ENCODE assay signal across 1 cellular context in the genomic region with DNA sequence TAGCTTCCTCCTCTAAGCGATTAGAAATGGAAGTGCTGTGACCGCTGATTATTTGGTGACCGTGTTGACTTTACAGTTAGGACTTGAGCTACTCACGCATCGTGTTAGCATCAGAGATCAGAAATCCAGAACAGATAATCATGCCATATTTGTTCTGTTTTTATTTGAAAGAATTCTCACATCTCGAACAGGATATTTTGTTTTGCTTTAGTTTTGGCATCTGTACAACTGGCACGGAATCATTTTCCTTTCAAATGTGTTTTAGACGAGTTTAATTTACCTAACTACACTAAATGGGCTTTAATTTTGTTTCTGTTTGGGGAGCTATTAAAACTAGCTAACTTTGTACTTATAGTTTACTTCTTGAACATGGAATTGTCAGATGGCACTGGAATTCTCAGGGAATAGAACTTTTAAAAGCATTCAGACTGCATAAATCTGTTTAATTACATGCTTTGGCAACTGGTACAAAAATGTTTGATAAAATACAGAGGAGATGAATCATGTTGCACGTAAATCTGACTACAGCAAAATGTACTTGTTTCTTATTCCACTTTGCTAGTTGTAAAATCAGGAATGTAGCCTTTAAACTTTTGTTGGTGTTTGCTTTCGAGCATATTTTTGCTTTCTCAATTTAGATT.
A peak's percentile ranks its signal among the peaks of the same experiment; 100 is the strongest.
TF ChIP-seq lines count a peak whose summit lies in the region.

No MANE protein-coding gene starts in this region.

TF ChIP-seq in HepG2, 621 proteins besides CTCF, POLR2A, EP300 and RAD21 (continued from another document and continues in another):
- TF ChIP-seq HINFP (CRISPR knock-in tag; IDR thresholded peaks at IDR 0.05; ENCODE audit: low read depth) (0 out of 2 replicates have a peak, but pooled peaks have one; percentile 1), ZNF333 (CRISPR knock-in tag; IDR thresholded peaks at IDR 0.05; ENCODE audit: borderline replicate concordance) (no peak), ZNF780A (CRISPR knock-in tag; IDR thresholded peaks at IDR 0.05) (no peak), ZNF776 (CRISPR knock-in tag; IDR thresholded peaks at IDR 0.05) (no peak), NCOA1 (CRISPR knock-in tag; IDR thresholded peaks at IDR 0.05) (no peak), ZFP1 (CRISPR knock-in tag; IDR thresholded peaks at IDR 0.05) (no peak), TAF15 (IDR thresholded peaks at IDR 0.05; ENCODE audit: low read depth, low read length, poor library complexity, severe bottlenecking) (no peak), ZNF572 (CRISPR knock-in tag; IDR thresholded peaks at IDR 0.05) (no peak), NFKBIZ (CRISPR knock-in tag; IDR thresholded peaks at IDR 0.05) (no peak), GABPA (IDR thresholded peaks at IDR 0.05; ENCODE audit: low read depth, low read length) (no peak; the same call in 1 of the 2 replicates), GABPA (CRISPR knock-in tag; IDR thresholded peaks at IDR 0.05; ENCODE audit: low read depth) (peak; percentile 2; the same call in 1 of the 2 replicates), ARID2 (CRISPR knock-in tag; IDR thresholded peaks at IDR 0.05; ENCODE audit: borderline replicate concordance) (no peak), MYNN (CRISPR knock-in tag; IDR thresholded peaks at IDR 0.05; ENCODE audit: low read depth) (no peak), CHCHD3 (CRISPR knock-in tag; IDR thresholded peaks at IDR 0.05) (no peak), ZNF24 (IDR thresholded peaks at IDR 0.05) (0 out of 2 replicates have a peak, but pooled peaks have one; percentile 7), RBM22 (optimal IDR thresholded peaks at IDR 0.05; ENCODE audit: low read length) (no peak), FOXP4 (CRISPR knock-in tag; IDR thresholded peaks at IDR 0.05) (no peak), U2AF1 (optimal IDR thresholded peaks at IDR 0.05; ENCODE audit: low read depth, low read length) (no peak), SIN3A (IDR thresholded peaks at IDR 0.05; ENCODE audit: borderline replicate concordance, low read depth, low read length) (0 out of 2 replicates have a peak, but pooled peaks have one; percentile 60), IRF2 (CRISPR knock-in tag; IDR thresholded peaks at IDR 0.05) (0 out of 2 replicates have a peak, but pooled peaks have one; percentile 1), MZF1 (CRISPR knock-in tag; IDR thresholded peaks at IDR 0.05; ENCODE audit: borderline replicate concordance) (no peak), SMC3 (IDR thresholded peaks at IDR 0.05; ENCODE audit: low read length) (no peak), ZNF644 (CRISPR knock-in tag; IDR thresholded peaks at IDR 0.05; ENCODE audit: low read depth) (no peak), FOXP1 (IDR thresholded peaks at IDR 0.05) (no peak), FOXP1 (CRISPR knock-in tag; IDR thresholded peaks at IDR 0.05) (0 out of 2 replicates have a peak, but pooled peaks have one; percentile 5), ZNF556 (CRISPR knock-in tag; IDR thresholded peaks at IDR 0.05; ENCODE audit: borderline replicate concordance) (no peak; the same call in 1 of the 2 replicates), SKI (IDR thresholded peaks at IDR 0.05; ENCODE audit: partially characterized antibody) (no peak), ZNF570 (CRISPR knock-in tag; IDR thresholded peaks at IDR 0.05; ENCODE audit: borderline replicate concordance) (no peak), GZF1 (CRISPR knock-in tag; IDR thresholded peaks at IDR 0.05) (no peak), MED13 (CRISPR knock-in tag; IDR thresholded peaks at IDR 0.05) (no peak)
- TF ChIP-seq, protein P1, sequence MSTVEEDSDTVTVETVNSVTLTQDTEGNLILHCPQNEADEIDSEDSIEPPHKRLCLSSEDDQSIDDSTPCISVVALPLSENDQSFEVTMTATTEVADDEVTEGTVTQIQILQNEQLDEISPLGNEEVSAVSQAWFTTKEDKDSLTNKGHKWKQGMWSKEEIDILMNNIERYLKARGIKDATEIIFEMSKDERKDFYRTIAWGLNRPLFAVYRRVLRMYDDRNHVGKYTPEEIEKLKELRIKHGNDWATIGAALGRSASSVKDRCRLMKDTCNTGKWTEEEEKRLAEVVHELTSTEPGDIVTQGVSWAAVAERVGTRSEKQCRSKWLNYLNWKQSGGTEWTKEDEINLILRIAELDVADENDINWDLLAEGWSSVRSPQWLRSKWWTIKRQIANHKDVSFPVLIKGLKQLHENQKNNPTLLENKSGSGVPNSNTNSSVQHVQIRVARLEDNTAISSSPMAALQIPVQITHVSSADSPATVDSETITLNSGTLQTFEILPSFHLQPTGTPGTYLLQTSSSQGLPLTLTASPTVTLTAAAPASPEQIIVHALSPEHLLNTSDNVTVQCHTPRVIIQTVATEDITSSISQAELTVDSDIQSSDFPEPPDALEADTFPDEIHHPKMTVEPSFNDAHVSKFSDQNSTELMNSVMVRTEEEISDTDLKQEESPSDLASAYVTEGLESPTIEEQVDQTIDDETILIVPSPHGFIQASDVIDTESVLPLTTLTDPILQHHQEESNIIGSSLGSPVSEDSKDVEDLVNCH (CRISPR knock-in tag; IDR thresholded peaks at IDR 0.05), result peak; percentile 20; the same call in 1 of the 2 replicates
- TF ChIP-seq, protein P2, sequence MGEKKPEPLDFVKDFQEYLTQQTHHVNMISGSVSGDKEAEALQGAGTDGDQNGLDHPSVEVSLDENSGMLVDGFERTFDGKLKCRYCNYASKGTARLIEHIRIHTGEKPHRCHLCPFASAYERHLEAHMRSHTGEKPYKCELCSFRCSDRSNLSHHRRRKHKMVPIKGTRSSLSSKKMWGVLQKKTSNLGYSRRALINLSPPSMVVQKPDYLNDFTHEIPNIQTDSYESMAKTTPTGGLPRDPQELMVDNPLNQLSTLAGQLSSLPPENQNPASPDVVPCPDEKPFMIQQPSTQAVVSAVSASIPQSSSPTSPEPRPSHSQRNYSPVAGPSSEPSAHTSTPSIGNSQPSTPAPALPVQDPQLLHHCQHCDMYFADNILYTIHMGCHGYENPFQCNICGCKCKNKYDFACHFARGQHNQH (CRISPR knock-in tag; IDR thresholded peaks at IDR 0.05), result no peak
- TF ChIP-seq, protein P3, sequence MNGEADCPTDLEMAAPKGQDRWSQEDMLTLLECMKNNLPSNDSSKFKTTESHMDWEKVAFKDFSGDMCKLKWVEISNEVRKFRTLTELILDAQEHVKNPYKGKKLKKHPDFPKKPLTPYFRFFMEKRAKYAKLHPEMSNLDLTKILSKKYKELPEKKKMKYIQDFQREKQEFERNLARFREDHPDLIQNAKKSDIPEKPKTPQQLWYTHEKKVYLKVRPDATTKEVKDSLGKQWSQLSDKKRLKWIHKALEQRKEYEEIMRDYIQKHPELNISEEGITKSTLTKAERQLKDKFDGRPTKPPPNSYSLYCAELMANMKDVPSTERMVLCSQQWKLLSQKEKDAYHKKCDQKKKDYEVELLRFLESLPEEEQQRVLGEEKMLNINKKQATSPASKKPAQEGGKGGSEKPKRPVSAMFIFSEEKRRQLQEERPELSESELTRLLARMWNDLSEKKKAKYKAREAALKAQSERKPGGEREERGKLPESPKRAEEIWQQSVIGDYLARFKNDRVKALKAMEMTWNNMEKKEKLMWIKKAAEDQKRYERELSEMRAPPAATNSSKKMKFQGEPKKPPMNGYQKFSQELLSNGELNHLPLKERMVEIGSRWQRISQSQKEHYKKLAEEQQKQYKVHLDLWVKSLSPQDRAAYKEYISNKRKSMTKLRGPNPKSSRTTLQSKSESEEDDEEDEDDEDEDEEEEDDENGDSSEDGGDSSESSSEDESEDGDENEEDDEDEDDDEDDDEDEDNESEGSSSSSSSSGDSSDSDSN (CRISPR knock-in tag; IDR thresholded peaks at IDR 0.05), result no peak
- TF ChIP-seq, protein P4, sequence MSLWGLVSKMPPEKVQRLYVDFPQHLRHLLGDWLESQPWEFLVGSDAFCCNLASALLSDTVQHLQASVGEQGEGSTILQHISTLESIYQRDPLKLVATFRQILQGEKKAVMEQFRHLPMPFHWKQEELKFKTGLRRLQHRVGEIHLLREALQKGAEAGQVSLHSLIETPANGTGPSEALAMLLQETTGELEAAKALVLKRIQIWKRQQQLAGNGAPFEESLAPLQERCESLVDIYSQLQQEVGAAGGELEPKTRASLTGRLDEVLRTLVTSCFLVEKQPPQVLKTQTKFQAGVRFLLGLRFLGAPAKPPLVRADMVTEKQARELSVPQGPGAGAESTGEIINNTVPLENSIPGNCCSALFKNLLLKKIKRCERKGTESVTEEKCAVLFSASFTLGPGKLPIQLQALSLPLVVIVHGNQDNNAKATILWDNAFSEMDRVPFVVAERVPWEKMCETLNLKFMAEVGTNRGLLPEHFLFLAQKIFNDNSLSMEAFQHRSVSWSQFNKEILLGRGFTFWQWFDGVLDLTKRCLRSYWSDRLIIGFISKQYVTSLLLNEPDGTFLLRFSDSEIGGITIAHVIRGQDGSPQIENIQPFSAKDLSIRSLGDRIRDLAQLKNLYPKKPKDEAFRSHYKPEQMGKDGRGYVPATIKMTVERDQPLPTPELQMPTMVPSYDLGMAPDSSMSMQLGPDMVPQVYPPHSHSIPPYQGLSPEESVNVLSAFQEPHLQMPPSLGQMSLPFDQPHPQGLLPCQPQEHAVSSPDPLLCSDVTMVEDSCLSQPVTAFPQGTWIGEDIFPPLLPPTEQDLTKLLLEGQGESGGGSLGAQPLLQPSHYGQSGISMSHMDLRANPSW (CRISPR knock-in tag; IDR thresholded peaks at IDR 0.05; ENCODE audit: borderline replicate concordance), result no peak
- TF ChIP-seq, protein P5, sequence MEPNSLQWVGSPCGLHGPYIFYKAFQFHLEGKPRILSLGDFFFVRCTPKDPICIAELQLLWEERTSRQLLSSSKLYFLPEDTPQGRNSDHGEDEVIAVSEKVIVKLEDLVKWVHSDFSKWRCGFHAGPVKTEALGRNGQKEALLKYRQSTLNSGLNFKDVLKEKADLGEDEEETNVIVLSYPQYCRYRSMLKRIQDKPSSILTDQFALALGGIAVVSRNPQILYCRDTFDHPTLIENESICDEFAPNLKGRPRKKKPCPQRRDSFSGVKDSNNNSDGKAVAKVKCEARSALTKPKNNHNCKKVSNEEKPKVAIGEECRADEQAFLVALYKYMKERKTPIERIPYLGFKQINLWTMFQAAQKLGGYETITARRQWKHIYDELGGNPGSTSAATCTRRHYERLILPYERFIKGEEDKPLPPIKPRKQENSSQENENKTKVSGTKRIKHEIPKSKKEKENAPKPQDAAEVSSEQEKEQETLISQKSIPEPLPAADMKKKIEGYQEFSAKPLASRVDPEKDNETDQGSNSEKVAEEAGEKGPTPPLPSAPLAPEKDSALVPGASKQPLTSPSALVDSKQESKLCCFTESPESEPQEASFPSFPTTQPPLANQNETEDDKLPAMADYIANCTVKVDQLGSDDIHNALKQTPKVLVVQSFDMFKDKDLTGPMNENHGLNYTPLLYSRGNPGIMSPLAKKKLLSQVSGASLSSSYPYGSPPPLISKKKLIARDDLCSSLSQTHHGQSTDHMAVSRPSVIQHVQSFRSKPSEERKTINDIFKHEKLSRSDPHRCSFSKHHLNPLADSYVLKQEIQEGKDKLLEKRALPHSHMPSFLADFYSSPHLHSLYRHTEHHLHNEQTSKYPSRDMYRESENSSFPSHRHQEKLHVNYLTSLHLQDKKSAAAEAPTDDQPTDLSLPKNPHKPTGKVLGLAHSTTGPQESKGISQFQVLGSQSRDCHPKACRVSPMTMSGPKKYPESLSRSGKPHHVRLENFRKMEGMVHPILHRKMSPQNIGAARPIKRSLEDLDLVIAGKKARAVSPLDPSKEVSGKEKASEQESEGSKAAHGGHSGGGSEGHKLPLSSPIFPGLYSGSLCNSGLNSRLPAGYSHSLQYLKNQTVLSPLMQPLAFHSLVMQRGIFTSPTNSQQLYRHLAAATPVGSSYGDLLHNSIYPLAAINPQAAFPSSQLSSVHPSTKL (CRISPR knock-in tag; IDR thresholded peaks at IDR 0.05), result no peak
- TF ChIP-seq, protein P6, sequence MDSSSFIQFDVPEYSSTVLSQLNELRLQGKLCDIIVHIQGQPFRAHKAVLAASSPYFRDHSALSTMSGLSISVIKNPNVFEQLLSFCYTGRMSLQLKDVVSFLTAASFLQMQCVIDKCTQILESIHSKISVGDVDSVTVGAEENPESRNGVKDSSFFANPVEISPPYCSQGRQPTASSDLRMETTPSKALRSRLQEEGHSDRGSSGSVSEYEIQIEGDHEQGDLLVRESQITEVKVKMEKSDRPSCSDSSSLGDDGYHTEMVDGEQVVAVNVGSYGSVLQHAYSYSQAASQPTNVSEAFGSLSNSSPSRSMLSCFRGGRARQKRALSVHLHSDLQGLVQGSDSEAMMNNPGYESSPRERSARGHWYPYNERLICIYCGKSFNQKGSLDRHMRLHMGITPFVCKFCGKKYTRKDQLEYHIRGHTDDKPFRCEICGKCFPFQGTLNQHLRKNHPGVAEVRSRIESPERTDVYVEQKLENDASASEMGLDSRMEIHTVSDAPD (CRISPR knock-in tag; IDR thresholded peaks at IDR 0.05), result no peak
- TF ChIP-seq, protein P7, sequence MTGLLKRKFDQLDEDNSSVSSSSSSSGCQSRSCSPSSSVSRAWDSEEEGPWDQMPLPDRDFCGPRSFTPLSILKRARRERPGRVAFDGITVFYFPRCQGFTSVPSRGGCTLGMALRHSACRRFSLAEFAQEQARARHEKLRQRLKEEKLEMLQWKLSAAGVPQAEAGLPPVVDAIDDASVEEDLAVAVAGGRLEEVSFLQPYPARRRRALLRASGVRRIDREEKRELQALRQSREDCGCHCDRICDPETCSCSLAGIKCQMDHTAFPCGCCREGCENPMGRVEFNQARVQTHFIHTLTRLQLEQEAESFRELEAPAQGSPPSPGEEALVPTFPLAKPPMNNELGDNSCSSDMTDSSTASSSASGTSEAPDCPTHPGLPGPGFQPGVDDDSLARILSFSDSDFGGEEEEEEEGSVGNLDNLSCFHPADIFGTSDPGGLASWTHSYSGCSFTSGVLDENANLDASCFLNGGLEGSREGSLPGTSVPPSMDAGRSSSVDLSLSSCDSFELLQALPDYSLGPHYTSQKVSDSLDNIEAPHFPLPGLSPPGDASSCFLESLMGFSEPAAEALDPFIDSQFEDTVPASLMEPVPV (CRISPR knock-in tag; IDR thresholded peaks at IDR 0.05), result 0 out of 2 replicates have a peak, but pooled peaks have one; percentile 11
